ENCODE assay signal across 1 cellular context in the genomic region with DNA sequence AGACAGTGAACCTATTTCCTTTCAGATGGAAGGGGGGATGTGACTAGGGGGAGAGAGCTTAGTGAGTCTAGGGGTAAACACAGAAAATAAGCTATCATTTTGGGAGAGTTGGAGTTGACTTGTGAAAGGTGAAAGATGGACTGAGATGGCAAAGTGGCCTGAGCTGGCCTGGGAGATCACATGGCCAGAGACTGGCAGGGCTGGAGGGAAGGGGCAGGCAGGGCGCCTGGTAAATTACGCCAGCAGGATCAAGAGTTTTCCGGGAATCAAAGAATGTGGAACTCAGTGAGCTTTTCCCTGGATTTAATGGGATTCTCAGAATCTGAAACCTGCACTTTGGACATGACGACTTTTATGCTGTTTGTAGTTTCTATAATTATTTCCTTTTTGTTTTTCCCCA.
TF ChIP-seq lines count a peak whose summit lies in the region.

No MANE protein-coding gene starts in this region.

TF ChIP-seq in H1, 55 proteins besides CTCF, POLR2A, EP300 and RAD21:
- TF ChIP-seq ZNF274 (IDR thresholded peaks at IDR 0.05; ENCODE audit: borderline replicate concordance, extremely low read depth, low read length): no peak
- no peak for TF ChIP-seq RFX5 (IDR thresholded peaks at IDR 0.05; ENCODE audit: borderline replicate concordance, low read depth, low read length)
TF ChIP-seq in H1: peak in this region for 0.
